19 cellular contexts compared by ENCODE assay signal in genomic region chr4:169628579-169628978, GRCh38. TPM values are rescaled to one million over a fixed set of nuclear protein-coding genes. Genes with fewer than 3 reads are reported as not detected.
DNase-seq lines count a peak whose midpoint lies in the region; ATAC-seq and TF ChIP-seq lines count a peak whose summit lies in the region.
"Had no signal": no experiment of that assay in that cellular context is flagged by ENCODE, and none has a peak within 500 bp of the region (broad histone marks: within the 10 kb centered on the region; RNA-seq: fewer than 3 reads in every experiment).

No MANE protein-coding gene starts in this region.

- H3K27ac Mint-ChIP-seq in effector memory CD8-positive, alpha-beta T cell, result peak overlapping the region; percentile 26 to 55
- no peak overlapping the region for H3K27ac Mint-ChIP-seq in glutamatergic neuron (ENCODE audit: unreplicated experiment)
- H3K27ac Mint-ChIP-seq: GM23338 had no signal

- H3K27ac ChIP-seq in PC-3 (ENCODE audit: low read length), result no peak overlapping the region
- no peak overlapping the region for H3K27ac ChIP-seq in A673 (ENCODE audit: low read depth, low read length, poor library complexity, severe bottlenecking)
- H3K27ac ChIP-seq: C4-2B, RWPE1 had no signal

- no peaks in the 10 kb centered on the region for H3K27me3 ChIP-seq in PC-3 (ENCODE audit: low read length)
- H3K27me3 ChIP-seq in A673 (replicated peaks; ENCODE audit: insufficient read depth, low read depth, low read length, poor library complexity), result no peaks in the 10 kb centered on the region

- peaks cover 45% of the 10 kb centered on the region for H3K79me2 ChIP-seq in PC-3 (ENCODE audit: low read length)

- no peaks in the 10 kb centered on the region for H3K9me2 ChIP-seq in PC-3 (replicated peaks; ENCODE audit: low read length)

- POLR2A ChIA-PET in PC-3 (lab: Charles Lee; ENCODE audit: unreplicated experiment), result no interaction called here
- POLR2A ChIA-PET in A673 (lab: Charles Lee; ENCODE audit: low non-redundant PET), result no interaction called here

- no peaks in the 10 kb centered on the region for H4K20me1 ChIP-seq in PC-3 (ENCODE audit: low read length)

- no peaks in the 10 kb centered on the region for H3F3A ChIP-seq in PC-3 (ENCODE audit: low read length, unreplicated experiment)

- H3K9me3 Mint-ChIP-seq in effector memory CD8-positive, alpha-beta T cell, result no peaks in the 10 kb centered on the region
- no peaks in the 10 kb centered on the region for H3K9me3 Mint-ChIP-seq in glutamatergic neuron (ENCODE audit: unreplicated experiment)
- H3K9me3 Mint-ChIP-seq: GM23338 had no signal

- BruUV-seq in PC-3 (replicated peaks; lab: Mats Ljungman, UMichigan) (no TSS peak), A673 (replicated peaks; lab: Mats Ljungman, UMichigan) (no TSS peak)

- peaks cover 5% of the 10 kb centered on the region for H3K36me3 Mint-ChIP-seq in effector memory CD8-positive, alpha-beta T cell (ENCODE audit: insufficient read depth)
- no peaks in the 10 kb centered on the region for H3K36me3 Mint-ChIP-seq in glutamatergic neuron (ENCODE audit: unreplicated experiment)

- no peak overlapping the region for H2AFZ ChIP-seq in PC-3 (ENCODE audit: low read length)
- H2AFZ ChIP-seq: GM23338 had no signal

- ATAC-seq in left ventricle myocardium superior (peak; percentile 36), left cardiac atrium (no peak), PC-3 (peak; percentile 51; the same call in 1 of the 2 replicates), GM21786 (IDR thresholded peaks at IDR 0.05; ENCODE audit: unreplicated experiment) (no peak)
- ATAC-seq in effector memory CD8-positive, alpha-beta T cell (replicated peaks), result no peak
- ATAC-seq: GM23338, SK-N-SH treated with all-trans-retinoic acid at 6 μM for 48 hours had no signal

- H3K9me3 ChIP-seq in PC-3 (ENCODE audit: low read length), result no peaks in the 10 kb centered on the region
- no peaks in the 10 kb centered on the region for H3K9me3 ChIP-seq in A673 (ENCODE audit: low read depth, low read length, poor library complexity, severe bottlenecking)

- H3K36me3 ChIP-seq in PC-3 (ENCODE audit: low read depth, low read length), result no peaks in the 10 kb centered on the region
- no peaks in the 10 kb centered on the region for H3K36me3 ChIP-seq in A673 (ENCODE audit: insufficient read depth, low read length, poor library complexity, severe bottlenecking)

- no peak overlapping the region for H3K4me2 ChIP-seq in PC-3 (ENCODE audit: low read length)
- H3K4me2 ChIP-seq: GM23338 had no signal

- intact Hi-C loops in left ventricle myocardium superior (cut with micrococcal nuclease) (loop anchor here (5.0 kb wide), 1 partner anchor 616 kb away; the partner anchor contains the start of gene CBR4), left cardiac atrium (cut with DNase I) (no loop called here), PC-3 (cut with micrococcal nuclease) (loop anchor here (10.0 kb wide), 1 partner anchor 166 kb away; no protein-coding TSS in a partner anchor), A673 (cut with micrococcal nuclease; ENCODE audit: unreplicated experiment) (no loop called here)

- DNase-seq in left ventricle myocardium superior (no peak), left cardiac atrium (no peak), PC-3 (no peak), A673 (ENCODE audit: low spot score) (no peak), glutamatergic neuron (no peak)
- DNase-seq in effector memory CD8-positive, alpha-beta T cell, result no peak
- DNase-seq: ACHN, GDM1, HCEC 1CT, MV-4-11, NCI-H1694 treated with DMSO at 0.1 percent for 48 hours, NCI-H510A treated with DMSO at 0.1 percent for 48 hours, NCI-H774, SIG-M5 had no signal

- peaks cover 25 to 30% of the 10 kb centered on the region in 2 donors for H3K4me1 Mint-ChIP-seq in effector memory CD8-positive, alpha-beta T cell (ENCODE audit: low read depth in 2 of 2)
- H3K4me1 Mint-ChIP-seq in glutamatergic neuron (ENCODE audit: low read depth, unreplicated experiment), result no peaks in the 10 kb centered on the region
- H3K4me1 Mint-ChIP-seq: GM23338 had no signal

- H3K9ac ChIP-seq in PC-3 (ENCODE audit: low read length), result no peak overlapping the region

- CTCF ChIA-PET in PC-3 (lab: Charles Lee) (no interaction called here), A673 (lab: Charles Lee) (no interaction called here)

- H3K4me1 ChIP-seq in PC-3 (ENCODE audit: insufficient read depth, low read length) (no peaks in the 10 kb centered on the region), A673 (ENCODE audit: insufficient read depth, low read length, poor library complexity, severe bottlenecking) (no peaks in the 10 kb centered on the region)

- no peak overlapping the region for H3K4me3 Mint-ChIP-seq in effector memory CD8-positive, alpha-beta T cell
- H3K4me3 Mint-ChIP-seq in glutamatergic neuron (ENCODE audit: unreplicated experiment), result no peak overlapping the region
- H3K4me3 Mint-ChIP-seq: GM23338 had no signal

- H3K4me3 ChIP-seq in PC-3 (ENCODE audit: low read length) (no peak overlapping the region), A673 (ENCODE audit: low read depth, low read length, poor library complexity, severe bottlenecking) (no peak overlapping the region)
- H3K4me3 ChIP-seq: GM23338 had no signal

- H3K27me3 Mint-ChIP-seq in effector memory CD8-positive, alpha-beta T cell, result no peaks in the 10 kb centered on the region
- H3K27me3 Mint-ChIP-seq in glutamatergic neuron (ENCODE audit: unreplicated experiment), result peaks cover under 1% of the 10 kb centered on the region

- TF ChIP-seq CTCF in PC-3 (conservative IDR thresholded peaks at IDR 0.05; ENCODE audit: low read depth, low read length) (no peak), A673 (conservative IDR thresholded peaks at IDR 0.05; ENCODE audit: low read depth, low read length) (no peak), glutamatergic neuron (IDR thresholded peaks at IDR 0.05; ENCODE audit: partially characterized antibody, unreplicated experiment) (no peak)

RNA-seq across cellular contexts. Expression of gene CLCN3, which starts 8.2 kb away (rescaled TPM):
- total RNA-seq in left ventricle myocardium superior (65.9 TPM), left cardiac atrium (10 to 100 TPM; 38.7 to 42.5 TPM), PC-3 (2014; rRNA removed) (13.2 and 16.9 TPM in 2 replicates), A673 (2021) (59.8 and 63.0 TPM in 2 replicates), glutamatergic neuron (ENCODE audit: unreplicated experiment) (58.1 TPM)

RNA-seq across cellular contexts. Expression of gene NEK1, which starts 16.2 kb away (rescaled TPM):
- total RNA-seq in left ventricle myocardium superior (15.9 TPM), left cardiac atrium (10 to 100 TPM; 12.4 to 13.3 TPM), PC-3 (2014; rRNA removed) (3.6 and 4.3 TPM in 2 replicates), A673 (2021) (12.9 and 13.7 TPM in 2 replicates), glutamatergic neuron (ENCODE audit: unreplicated experiment) (23.2 TPM)

Comparison
In these comparisons a context has a peak if more than half of its experiments do, and no peak if none do; other contexts are left out.
1. ATAC-seq: peak in left ventricle myocardium superior (single experiment) and PC-3 (single experiment); none in left cardiac atrium (0 of 2), effector memory CD8-positive, alpha-beta T cell (single experiment) and GM21786 (single experiment).
2. intact Hi-C loops: an anchor here in left ventricle myocardium superior (5.0 kb wide) and PC-3 (10.0 kb wide); none called in left cardiac atrium and A673.